Comparison of ENCODE assay signal across 1 cellular context in the genomic region with DNA sequence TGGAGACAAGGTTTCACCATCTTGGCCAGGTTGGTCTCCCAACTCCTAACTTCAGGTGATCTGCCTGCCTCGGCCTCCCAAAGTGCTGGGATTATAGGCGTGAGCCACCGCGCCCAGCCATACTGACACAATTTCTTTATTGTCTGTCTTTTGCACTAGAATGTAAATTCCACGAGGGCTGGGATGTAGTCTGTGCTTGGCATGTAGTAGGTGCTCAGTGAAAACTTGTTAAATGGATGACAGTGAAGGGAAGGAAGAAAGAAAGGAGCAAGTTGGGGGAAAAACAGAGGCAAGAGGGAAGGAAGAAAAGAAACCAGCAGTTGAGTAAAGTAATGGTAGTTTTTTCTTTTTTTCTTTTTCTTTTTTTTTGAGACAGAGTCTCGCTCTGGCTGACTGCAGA.
A peak's percentile ranks its signal among the peaks of the same experiment; 100 is the strongest.
TF ChIP-seq lines count a peak whose summit lies in the region.

No MANE protein-coding gene starts in this region.

TF ChIP-seq in HEK293, 187 proteins besides CTCF, POLR2A, EP300 and RAD21:
- TF ChIP-seq, protein P1, sequence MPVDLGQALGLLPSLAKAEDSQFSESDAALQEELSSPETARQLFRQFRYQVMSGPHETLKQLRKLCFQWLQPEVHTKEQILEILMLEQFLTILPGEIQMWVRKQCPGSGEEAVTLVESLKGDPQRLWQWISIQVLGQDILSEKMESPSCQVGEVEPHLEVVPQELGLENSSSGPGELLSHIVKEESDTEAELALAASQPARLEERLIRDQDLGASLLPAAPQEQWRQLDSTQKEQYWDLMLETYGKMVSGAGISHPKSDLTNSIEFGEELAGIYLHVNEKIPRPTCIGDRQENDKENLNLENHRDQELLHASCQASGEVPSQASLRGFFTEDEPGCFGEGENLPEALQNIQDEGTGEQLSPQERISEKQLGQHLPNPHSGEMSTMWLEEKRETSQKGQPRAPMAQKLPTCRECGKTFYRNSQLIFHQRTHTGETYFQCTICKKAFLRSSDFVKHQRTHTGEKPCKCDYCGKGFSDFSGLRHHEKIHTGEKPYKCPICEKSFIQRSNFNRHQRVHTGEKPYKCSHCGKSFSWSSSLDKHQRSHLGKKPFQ (tag by site-specific recombination; IDR thresholded peaks at IDR 0.05), result no peak
- TF ChIP-seq ZNF664 (tag by site-specific recombination; IDR thresholded peaks at IDR 0.05), result peak; percentile 91
- TF ChIP-seq, protein P2, sequence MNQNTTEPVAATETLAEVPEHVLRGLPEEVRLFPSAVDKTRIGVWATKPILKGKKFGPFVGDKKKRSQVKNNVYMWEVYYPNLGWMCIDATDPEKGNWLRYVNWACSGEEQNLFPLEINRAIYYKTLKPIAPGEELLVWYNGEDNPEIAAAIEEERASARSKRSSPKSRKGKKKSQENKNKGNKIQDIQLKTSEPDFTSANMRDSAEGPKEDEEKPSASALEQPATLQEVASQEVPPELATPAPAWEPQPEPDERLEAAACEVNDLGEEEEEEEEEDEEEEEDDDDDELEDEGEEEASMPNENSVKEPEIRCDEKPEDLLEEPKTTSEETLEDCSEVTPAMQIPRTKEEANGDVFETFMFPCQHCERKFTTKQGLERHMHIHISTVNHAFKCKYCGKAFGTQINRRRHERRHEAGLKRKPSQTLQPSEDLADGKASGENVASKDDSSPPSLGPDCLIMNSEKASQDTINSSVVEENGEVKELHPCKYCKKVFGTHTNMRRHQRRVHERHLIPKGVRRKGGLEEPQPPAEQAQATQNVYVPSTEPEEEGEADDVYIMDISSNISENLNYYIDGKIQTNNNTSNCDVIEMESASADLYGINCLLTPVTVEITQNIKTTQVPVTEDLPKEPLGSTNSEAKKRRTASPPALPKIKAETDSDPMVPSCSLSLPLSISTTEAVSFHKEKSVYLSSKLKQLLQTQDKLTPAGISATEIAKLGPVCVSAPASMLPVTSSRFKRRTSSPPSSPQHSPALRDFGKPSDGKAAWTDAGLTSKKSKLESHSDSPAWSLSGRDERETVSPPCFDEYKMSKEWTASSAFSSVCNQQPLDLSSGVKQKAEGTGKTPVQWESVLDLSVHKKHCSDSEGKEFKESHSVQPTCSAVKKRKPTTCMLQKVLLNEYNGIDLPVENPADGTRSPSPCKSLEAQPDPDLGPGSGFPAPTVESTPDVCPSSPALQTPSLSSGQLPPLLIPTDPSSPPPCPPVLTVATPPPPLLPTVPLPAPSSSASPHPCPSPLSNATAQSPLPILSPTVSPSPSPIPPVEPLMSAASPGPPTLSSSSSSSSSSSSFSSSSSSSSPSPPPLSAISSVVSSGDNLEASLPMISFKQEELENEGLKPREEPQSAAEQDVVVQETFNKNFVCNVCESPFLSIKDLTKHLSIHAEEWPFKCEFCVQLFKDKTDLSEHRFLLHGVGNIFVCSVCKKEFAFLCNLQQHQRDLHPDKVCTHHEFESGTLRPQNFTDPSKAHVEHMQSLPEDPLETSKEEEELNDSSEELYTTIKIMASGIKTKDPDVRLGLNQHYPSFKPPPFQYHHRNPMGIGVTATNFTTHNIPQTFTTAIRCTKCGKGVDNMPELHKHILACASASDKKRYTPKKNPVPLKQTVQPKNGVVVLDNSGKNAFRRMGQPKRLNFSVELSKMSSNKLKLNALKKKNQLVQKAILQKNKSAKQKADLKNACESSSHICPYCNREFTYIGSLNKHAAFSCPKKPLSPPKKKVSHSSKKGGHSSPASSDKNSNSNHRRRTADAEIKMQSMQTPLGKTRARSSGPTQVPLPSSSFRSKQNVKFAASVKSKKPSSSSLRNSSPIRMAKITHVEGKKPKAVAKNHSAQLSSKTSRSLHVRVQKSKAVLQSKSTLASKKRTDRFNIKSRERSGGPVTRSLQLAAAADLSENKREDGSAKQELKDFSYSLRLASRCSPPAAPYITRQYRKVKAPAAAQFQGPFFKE (tag by site-specific recombination; IDR thresholded peaks at IDR 0.05; ENCODE audit: borderline replicate concordance), result no peak
